ENCODE assay signal across 17 cellular contexts in the genomic region with DNA sequence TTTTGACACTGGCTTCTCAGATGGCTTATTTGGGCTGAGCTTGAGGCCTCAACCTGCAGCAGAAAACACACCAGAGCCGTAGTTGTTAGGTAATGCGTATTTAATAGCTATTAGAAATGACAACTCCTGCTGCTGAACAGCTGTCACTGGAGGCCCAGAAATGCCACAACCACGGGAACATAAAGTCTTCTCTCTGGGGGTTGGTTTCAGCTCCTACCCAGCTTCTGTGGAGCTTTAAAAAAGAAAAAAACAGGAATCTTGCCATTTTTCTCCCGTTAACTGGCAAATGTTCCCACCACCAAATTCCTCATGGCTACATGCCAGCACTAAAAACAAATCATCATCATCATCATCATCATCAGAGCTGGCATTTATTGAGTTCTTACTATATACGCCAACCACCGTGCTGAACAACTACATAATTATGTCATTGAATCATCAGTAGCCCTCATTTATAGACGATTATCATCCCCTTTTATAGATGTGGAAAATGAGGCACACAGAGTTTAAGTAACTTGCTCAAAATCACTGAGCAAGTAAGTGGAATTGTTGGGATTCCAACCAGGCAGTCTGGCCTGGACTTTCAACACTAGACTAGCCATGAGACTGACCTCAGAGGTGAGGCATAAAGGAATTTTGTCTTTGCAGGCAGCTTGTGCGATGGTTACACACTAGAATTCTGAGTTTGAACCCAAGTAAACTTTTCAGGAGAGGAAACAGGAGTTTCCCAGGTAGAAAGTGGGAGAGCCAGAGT.
DNase-seq lines count a peak whose midpoint lies in the region; ATAC-seq, FAIRE-seq and TF ChIP-seq lines count a peak whose summit lies in the region.
"Had no signal": no experiment of that assay in that cellular context is flagged by ENCODE, and none has a peak within 500 bp of the region (broad histone marks: within the 10 kb centered on the region; RNA-seq: fewer than 3 reads in every experiment).

No MANE protein-coding gene starts in this region.

- H3K79me2 ChIP-seq in HepG2 (ENCODE audit: insufficient read depth, low read length) = no peaks in the 10 kb centered on the region

- CTCF ChIA-PET in HepG2 (lab: Yijun Ruan, JAX; ENCODE audit: low intra/inter-chr PET ratio, low total read pairs) = no interaction called here
- CTCF ChIA-PET in Calu3 (lab: Charles Lee) = interaction anchor here (0.6 to 0.9 kb wide), 2 partner anchors 8 to 117 kb away, joined by 3 to 4 read pairs; no protein-coding TSS in a partner anchor

- WGBS in HepG2 (ENCODE audit: low lambda C conversion rate) = 18% methylated on average over 8 of the region's 8 CpGs
- 79% methylated on average over 6 of the region's 8 CpGs for WGBS in right lobe of liver (ENCODE audit: insufficient coverage, low coverage, low lambda C conversion rate, missing lambda C conversion rate)

- no peaks in the 10 kb centered on the region for H3K36me3 ChIP-seq in HepG2 (replicated peaks in 1 of 2; ENCODE audit: control insufficient read depth in 1 of 2, insufficient read depth in 2 of 2, low read length in 2 of 2)
- no peaks in the 10 kb centered on the region for H3K36me3 ChIP-seq in right lobe of liver
- H3K36me3 ChIP-seq: ascending aorta, uterus had no signal

- no peak overlapping the region for H3K4me3 Mint-ChIP-seq in Calu3 (ENCODE audit: low read depth, unreplicated experiment)
- H3K4me3 Mint-ChIP-seq in stimulated activated naive CD8-positive, alpha-beta T cell treated with anti-CD3 and anti-CD28 coated beads, Interleukin-15, amount 100 ng/mL, for 72 hours = no peak overlapping the region

- TF ChIP-seq EP300 in HepG2 (IDR thresholded peaks at IDR 0.05; ENCODE audit: low read depth in 2 of 2, low read length in 2 of 2) (no peak), HepG2 (CRISPR knock-in tag; IDR thresholded peaks at IDR 0.05; ENCODE audit: borderline replicate concordance) (no peak)

- peaks cover 86% of the 10 kb centered on the region for H3K27me3 Mint-ChIP-seq in Calu3 (ENCODE audit: unreplicated experiment)
- peaks cover 14% of the 10 kb centered on the region for H3K27me3 Mint-ChIP-seq in stimulated activated naive CD8-positive, alpha-beta T cell treated with anti-CD3 and anti-CD28 coated beads, Interleukin-15, amount 100 ng/mL, for 72 hours

- H3K9me3 Mint-ChIP-seq in Calu3 (ENCODE audit: low read depth, unreplicated experiment) = no peaks in the 10 kb centered on the region
- H3K9me3 Mint-ChIP-seq in stimulated activated naive CD8-positive, alpha-beta T cell treated with anti-CD3 and anti-CD28 coated beads, Interleukin-15, amount 100 ng/mL, for 72 hours = no peaks in the 10 kb centered on the region

- FAIRE-seq in HepG2 (lab: Jason Lieb, UNC) = no peak
- FAIRE-seq: endometrium had no signal

- DNase-seq in HepG2 (ENCODE audit: low spot score) (peak; percentile 13), right lobe of liver (no peak), NCI-H82 treated with DMSO at 0.1 percent for 48 hours (lab: John Stamatoyannopoulos, UW; ENCODE audit: unreplicated experiment) (peak; percentile 18), glomerular visceral epithelial cell (ENCODE audit: extremely low spot score) (peak; percentile 84), Calu3 (no peak)
- no peak for DNase-seq in activated CD4-positive, CD25-positive, alpha-beta regulatory T cell treated with anti-CD3 and anti-CD28 coated beads, Interleukin-2, amount 50 U/mL, for 72 hours
- DNase-seq in stimulated activated naive CD8-positive, alpha-beta T cell treated with anti-CD3 and anti-CD28 coated beads, Interleukin-15, amount 100 ng/mL, for 72 hours = no peak
- DNase-seq: AML-193, DND-41, hippocampal formation, NCI-H345, Right ventricle myocardium superior, uterus had no signal

- H3K27ac Mint-ChIP-seq in Calu3 (ENCODE audit: unreplicated experiment) = no peak overlapping the region
- H3K27ac Mint-ChIP-seq in stimulated activated naive CD8-positive, alpha-beta T cell treated with anti-CD3 and anti-CD28 coated beads, Interleukin-15, amount 100 ng/mL, for 72 hours = no peak overlapping the region

- in situ Hi-C loops in HepG2 (cut with HindIII; ENCODE audit: extremely low pct_ligation_motif_present, low pct_unique_long_range_greater_than_20kb) = no loop called here

- H3K4me3 ChIP-seq in HepG2 (replicated peaks in 1 of 3; ENCODE audit: insufficient read depth in 1 of 3, low read depth in 2 of 3, low read length in 3 of 3) = no peak overlapping the region
- H3K4me3 ChIP-seq in right lobe of liver = no peak overlapping the region
- H3K4me3 ChIP-seq: ascending aorta, lung, uterus had no signal

- no peaks in the 10 kb centered on the region; the same call in 1 of the 2 replicates for H3K4me1 ChIP-seq in HepG2 (ENCODE audit: insufficient read depth, low read length)
- H3K4me1 ChIP-seq in right lobe of liver = no peaks in the 10 kb centered on the region
- H3K4me1 ChIP-seq: ascending aorta, uterus had no signal

- H3K27me3 ChIP-seq in HepG2 (ENCODE audit: control insufficient read depth in 1 of 2, insufficient read depth in 2 of 2, low read length in 2 of 2) = no peaks in the 10 kb centered on the region
- no peaks in the 10 kb centered on the region for H3K27me3 ChIP-seq in right lobe of liver
- H3K27me3 ChIP-seq: ascending aorta, uterus had no signal

- no peak overlapping the region for H3K9ac ChIP-seq in HepG2 (ENCODE audit: insufficient read depth, low read depth, low read length)

- no peak overlapping the region for H2AFZ ChIP-seq in HepG2 (ENCODE audit: low read length)

- H4K20me1 ChIP-seq in HepG2 (ENCODE audit: insufficient read depth, low read length) = no peaks in the 10 kb centered on the region

- BruUV-seq in HepG2 (replicated peaks; lab: Mats Ljungman, UMichigan) (no TSS peak), Calu3 (replicated peaks; lab: Mats Ljungman, UMichigan) (no TSS peak)

- ATAC-seq in HepG2 (peak; percentile 75), right lobe of liver (no peak), GM21381 (IDR thresholded peaks at IDR 0.05; ENCODE audit: unreplicated experiment) (no peak)
- ATAC-seq in stimulated activated naive CD8-positive, alpha-beta T cell treated with anti-CD3 and anti-CD28 coated beads, Interleukin-15, amount 100 ng/mL, for 72 hours = no peak

- TF ChIP-seq RAD21 in HepG2 (CRISPR knock-in tag; IDR thresholded peaks at IDR 0.05) = no peak

- POLR2A ChIA-PET in HepG2 (lab: Yijun Ruan, JAX) = no interaction called here

- H3K36me3 Mint-ChIP-seq in Calu3 (ENCODE audit: insufficient read depth, unreplicated experiment) = no peaks in the 10 kb centered on the region

- no peaks in the 10 kb centered on the region for H3K4me1 Mint-ChIP-seq in Calu3 (ENCODE audit: low read depth, unreplicated experiment)
- no peaks in the 10 kb centered on the region for H3K4me1 Mint-ChIP-seq in stimulated activated naive CD8-positive, alpha-beta T cell treated with anti-CD3 and anti-CD28 coated beads, Interleukin-15, amount 100 ng/mL, for 72 hours

- intact Hi-C loops in HepG2 (cut with micrococcal nuclease; ENCODE audit: unreplicated experiment) (no loop called here), right lobe of liver (cut with DNase I) (no loop called here), Calu3 (cut with micrococcal nuclease; ENCODE audit: unreplicated experiment) (no loop called here)

- H3K27ac ChIP-seq in HepG2 (ENCODE audit: extremely low read length, insufficient read depth, low read length) (no peak overlapping the region), right lobe of liver (no peak overlapping the region)
- H3K27ac ChIP-seq: ascending aorta, uterus had no signal

- H3K4me2 ChIP-seq in HepG2 (ENCODE audit: low read depth, low read length) = no peak overlapping the region

- TF ChIP-seq CTCF in HepG2 (CRISPR knock-in tag; IDR thresholded peaks at IDR 0.05) (no peak), right lobe of liver (IDR thresholded peaks at IDR 0.05) (no peak), Calu3 (IDR thresholded peaks at IDR 0.05; ENCODE audit: unreplicated experiment) (no peak)

- H3K9me3 ChIP-seq in HepG2 (ENCODE audit: low read length) (no peaks in the 10 kb centered on the region), right lobe of liver (no peaks in the 10 kb centered on the region)
- H3K9me3 ChIP-seq: ascending aorta, uterus had no signal

- no peak for TF ChIP-seq POLR2A in HepG2 (IDR thresholded peaks at IDR 0.05; ENCODE audit: insufficient read depth in 1 of 2, low read depth in 2 of 2, low read length in 2 of 2)
- TF ChIP-seq POLR2A in right lobe of liver (IDR thresholded peaks at IDR 0.05) = no peak

TF ChIP-seq in HepG2, 621 proteins besides CTCF, POLR2A, EP300 and RAD21:
- TF ChIP-seq SRY (CRISPR knock-in tag; IDR thresholded peaks at IDR 0.05) (no peak), CREB1 (IDR thresholded peaks at IDR 0.05) (peak; percentile 44), CREB1 (CRISPR knock-in tag; IDR thresholded peaks at IDR 0.05) (no peak)

Comparison
In these comparisons a context has a peak if more than half of its experiments do, and no peak if none do; other contexts are left out.
1. DNase-seq: peak in HepG2 (single experiment), NCI-H82 treated with DMSO at 0.1 percent for 48 hours (single experiment) and glomerular visceral epithelial cell (single experiment); none in right lobe of liver (0 of 3), Calu3 (single experiment), activated CD4-positive, CD25-positive, alpha-beta regulatory T cell treated with anti-CD3 and anti-CD28 coated beads, Interleukin-2, amount 50 U/mL, for 72 hours (single experiment) and stimulated activated naive CD8-positive, alpha-beta T cell treated with anti-CD3 and anti-CD28 coated beads, Interleukin-15, amount 100 ng/mL, for 72 hours (0 of 2).